33 cellular contexts compared by ENCODE assay signal in the genomic region with DNA sequence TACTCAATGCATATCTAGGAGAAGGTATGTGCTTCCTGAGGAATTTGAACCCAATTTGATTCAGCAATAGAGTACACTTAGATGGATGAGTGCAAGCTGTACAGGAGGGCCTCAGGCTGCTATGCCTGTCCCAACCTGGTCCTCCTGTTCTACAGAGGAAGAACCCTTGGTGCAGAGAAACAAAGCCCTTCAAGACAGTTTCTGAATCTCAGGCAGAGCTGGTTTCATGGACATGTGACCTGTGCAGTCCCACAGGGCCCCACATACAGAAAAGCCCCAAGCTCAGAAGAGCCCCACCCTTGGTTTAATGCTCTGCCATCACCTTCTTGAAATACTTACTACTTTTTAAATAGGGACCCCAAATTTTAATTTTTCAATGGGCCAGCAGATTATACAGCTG. TPM values are rescaled to one million over a fixed set of nuclear protein-coding genes. Genes with fewer than 3 reads are reported as not detected.
DNase-seq lines count a peak whose midpoint lies in the region; ATAC-seq, FAIRE-seq and TF ChIP-seq lines count a peak whose summit lies in the region.
"Had no signal": no experiment of that assay in that cellular context is flagged by ENCODE, and none has a peak within 500 bp of the region (broad histone marks: within the 10 kb centered on the region; RNA-seq: fewer than 3 reads in every experiment).

No MANE protein-coding gene starts in this region.

- dilution Hi-C loops in keratinocyte (cut with MboI; ENCODE audit: extremely low pct_ligation_motif_present, low sequenced_read_pairs), result no loop called here

- H3K4me2 ChIP-seq in Karpas-422 (ENCODE audit: low read depth, low read length, poor library complexity, severe bottlenecking) (peak overlapping the region; percentile 40), keratinocyte (ENCODE audit: control insufficient read depth, extremely low read depth, insufficient read depth, low read depth, low read length) (no peak overlapping the region)

- H3K4me3 ChIP-seq in Karpas-422 (ENCODE audit: low read length) (no peak overlapping the region), keratinocyte (ENCODE audit: control insufficient read depth in 2 of 3, extremely low read depth in 1 of 3, insufficient read depth in 2 of 3, low read depth in 1 of 3, low read length in 3 of 3) (no peak overlapping the region)
- no peak overlapping the region for H3K4me3 ChIP-seq in CD8-positive, alpha-beta memory T cell (ENCODE audit: low read length)
- H3K4me3 ChIP-seq: esophagus squamous epithelium, GM23248, left ventricle myocardium inferior had no signal

- H3K27ac ChIP-seq in Karpas-422 (ENCODE audit: low read length) (peak overlapping the region; percentile 97), keratinocyte (ENCODE audit: control insufficient read depth, insufficient read depth, low read length) (no peak overlapping the region)
- no peak overlapping the region for H3K27ac ChIP-seq in CD8-positive, alpha-beta memory T cell (ENCODE audit: low read depth, low read length)
- H3K27ac ChIP-seq: GM23248, left ventricle myocardium inferior, WERI-Rb-1 had no signal

- peaks cover 100% of the 10 kb centered on the region for H3K4me1 ChIP-seq in Karpas-422 (ENCODE audit: low read length)
- peaks cover 15% of the 10 kb centered on the region for H3K4me1 ChIP-seq in keratinocyte (ENCODE audit: control insufficient read depth, extremely low read depth, insufficient read depth, low read length)
- no peaks in the 10 kb centered on the region for H3K4me1 ChIP-seq in CD8-positive, alpha-beta memory T cell (ENCODE audit: insufficient read depth, low read length)

- H3K9me1 ChIP-seq in keratinocyte (ENCODE audit: control insufficient read depth, extremely low read depth, insufficient read depth, low read length), result no peaks in the 10 kb centered on the region

- H4K20me1 ChIP-seq in Karpas-422 (ENCODE audit: insufficient read depth, low read depth, low read length), result no peaks in the 10 kb centered on the region
- H4K20me1 ChIP-seq in keratinocyte (ENCODE audit: control insufficient read depth, extremely low read depth, insufficient read depth, low read length), result no peaks in the 10 kb centered on the region

- no peak for DNase-seq in stimulated activated naive CD8-positive, alpha-beta T cell treated with anti-CD3 and anti-CD28 coated beads, Interleukin-15, amount 100 ng/mL, for 72 hours
- DNase-seq in Karpas-422, result peak; percentile 74
- DNase-seq in keratinocyte (ENCODE audit: low read depth, low spot score), result no peak
- no peak for DNase-seq in NCI-H187 (lab: John Stamatoyannopoulos, UW)
- no peak for DNase-seq in OCI-M2 (lab: John Stamatoyannopoulos, UW; ENCODE audit: unreplicated experiment)
- DNase-seq in GM19240 (ENCODE audit: insufficient read length, low spot score), result no peak
- DNase-seq in CD8-positive, alpha-beta memory T cell, result no peak
- DNase-seq: activated CD4-positive, alpha-beta T cell treated with anti-CD3 and anti-CD28 coated beads, Interleukin-2, amount 10 ng/mL, durations not matched to agents 7 days and 5 days; activated naive CD4-positive, alpha-beta T cell; activated T-cell treated with anti-CD3 and anti-CD28 coated beads, Interleukin-2, amount 50 U/mL, for 48 hours; AML-193; amniotic stem cell; COR-L47; effector memory CD8-positive, alpha-beta T cell; esophagus squamous epithelium; GM23248; immature natural killer cell; left ventricle myocardium inferior; NCI-H2081 treated with DMSO at 0.1 percent for 48 hours; NCI-H774; PC-3; posterior cingulate gyrus; stimulated activated CD4-positive, alpha-beta T cell treated with anti-CD3 and anti-CD28 coated beads, Interleukin-15, amount 100 ng/mL, for 24 hours; trophoblast cell; WERI-Rb-1 had no signal

- no peak overlapping the region for H3K4me3 Mint-ChIP-seq in stimulated activated naive CD8-positive, alpha-beta T cell treated with anti-CD3 and anti-CD28 coated beads, Interleukin-15, Interleukin-2, amounts not matched to agents 100 ng/mL and 50 ng/mL, for 24 hours
- H3K4me3 Mint-ChIP-seq in stimulated activated naive CD8-positive, alpha-beta T cell treated with anti-CD3 and anti-CD28 coated beads, Interleukin-15, amount 100 ng/mL, for 72 hours, result no peak overlapping the region
- no peak overlapping the region for H3K4me3 Mint-ChIP-seq in CD8-positive, alpha-beta memory T cell
- H3K4me3 Mint-ChIP-seq: activated CD4-positive, alpha-beta T cell treated with anti-CD3 and anti-CD28 coated beads, Interleukin-2, amount 10 ng/mL, durations not matched to agents 7 days and 5 days; effector memory CD8-positive, alpha-beta T cell; immature natural killer cell; T-helper 2 cell treated with Interferon-gamma antibody and Interleukin-4, amounts not matched to agents 5 μg/mL and 100 μg/mL, for 36 hours had no signal

- H3K27ac Mint-ChIP-seq in stimulated activated naive CD8-positive, alpha-beta T cell treated with anti-CD3 and anti-CD28 coated beads, Interleukin-15, Interleukin-2, amounts not matched to agents 100 ng/mL and 50 ng/mL, for 24 hours, result peak overlapping the region; percentile 55
- H3K27ac Mint-ChIP-seq in stimulated activated naive CD8-positive, alpha-beta T cell treated with anti-CD3 and anti-CD28 coated beads, Interleukin-15, amount 100 ng/mL, for 72 hours, result no peak overlapping the region
- H3K27ac Mint-ChIP-seq in CD8-positive, alpha-beta memory T cell, result peak overlapping the region in 1 of 8 donors; percentile 36

- H3K9ac ChIP-seq in Karpas-422 (ENCODE audit: low read length) (peak overlapping the region; percentile 56), keratinocyte (ENCODE audit: control insufficient read depth, extremely low read depth, insufficient read depth, low read length) (no peak overlapping the region)
- H3K9ac ChIP-seq: GM23248 had no signal

- peaks cover 37% of the 10 kb centered on the region for H3K36me3 Mint-ChIP-seq in stimulated activated naive CD8-positive, alpha-beta T cell treated with anti-CD3 and anti-CD28 coated beads, Interleukin-15, Interleukin-2, amounts not matched to agents 100 ng/mL and 50 ng/mL, for 24 hours (ENCODE audit: low read depth)
- H3K36me3 Mint-ChIP-seq in CD8-positive, alpha-beta memory T cell, result peaks cover 1 to 5% (median 4%) of the 10 kb centered on the region in 3 donors

- H3K27me3 Mint-ChIP-seq in stimulated activated naive CD8-positive, alpha-beta T cell treated with anti-CD3 and anti-CD28 coated beads, Interleukin-15, Interleukin-2, amounts not matched to agents 100 ng/mL and 50 ng/mL, for 24 hours, result no peaks in the 10 kb centered on the region
- H3K27me3 Mint-ChIP-seq in stimulated activated naive CD8-positive, alpha-beta T cell treated with anti-CD3 and anti-CD28 coated beads, Interleukin-15, amount 100 ng/mL, for 72 hours, result no peaks in the 10 kb centered on the region
- no peaks in the 10 kb centered on the region for H3K27me3 Mint-ChIP-seq in CD8-positive, alpha-beta memory T cell
- H3K27me3 Mint-ChIP-seq: activated CD4-positive, alpha-beta T cell treated with anti-CD3 and anti-CD28 coated beads, Interleukin-2, amount 10 ng/mL, durations not matched to agents 7 days and 5 days; effector memory CD8-positive, alpha-beta T cell had no signal

- peaks cover 33% of the 10 kb centered on the region for H3K36me3 ChIP-seq in Karpas-422 (ENCODE audit: insufficient read depth, low read length)
- no peaks in the 10 kb centered on the region for H3K36me3 ChIP-seq in keratinocyte (ENCODE audit: control insufficient read depth in 2 of 2, extremely low read depth in 1 of 2, insufficient read depth in 2 of 2, low read length in 2 of 2)
- no peaks in the 10 kb centered on the region for H3K36me3 ChIP-seq in CD8-positive, alpha-beta memory T cell (ENCODE audit: insufficient read depth, low read length)
- H3K36me3 ChIP-seq: WERI-Rb-1 had no signal

- FAIRE-seq in keratinocyte (lab: Jason Lieb, UNC), result peak; percentile 69
- FAIRE-seq: A204.1, colon, frontal cortex, GM12891 had no signal

- CTCF ChIA-PET in CD8-positive, alpha-beta memory T cell (lab: Charles Lee), result interaction anchor here (0.8 kb wide), 1 partner anchor 8 kb away, joined by 3 read pairs; no protein-coding TSS in a partner anchor

- no peak overlapping the region for H2AFZ ChIP-seq in Karpas-422 (ENCODE audit: low read length)
- no peak overlapping the region for H2AFZ ChIP-seq in keratinocyte (ENCODE audit: control insufficient read depth, low read length)
- H2AFZ ChIP-seq: GM23248 had no signal

- POLR2A ChIA-PET in CD8-positive, alpha-beta memory T cell (lab: Charles Lee), result no interaction called here

- no peaks in the 10 kb centered on the region for H3K9me3 ChIP-seq in Karpas-422 (ENCODE audit: low read length)
- H3K9me3 ChIP-seq in keratinocyte (ENCODE audit: control insufficient read depth, low read depth, low read length), result no peaks in the 10 kb centered on the region
- no peaks in the 10 kb centered on the region for H3K9me3 ChIP-seq in CD8-positive, alpha-beta memory T cell (ENCODE audit: low read length)
- H3K9me3 ChIP-seq: esophagus squamous epithelium, left ventricle myocardium inferior had no signal

- peaks cover 79% of the 10 kb centered on the region for H3K79me2 ChIP-seq in Karpas-422 (ENCODE audit: low read length)
- H3K79me2 ChIP-seq in keratinocyte (ENCODE audit: control insufficient read depth, insufficient read depth, low read length), result no peaks in the 10 kb centered on the region

- no peak for ATAC-seq in stimulated activated naive CD8-positive, alpha-beta T cell treated with anti-CD3 and anti-CD28 coated beads, Interleukin-15, amount 100 ng/mL, for 72 hours
- ATAC-seq: effector memory CD8-positive, alpha-beta T cell; PC-3; Right ventricle myocardium inferior; sciatic nerve had no signal

- no peaks in the 10 kb centered on the region for H3K9me2 ChIP-seq in Karpas-422 (replicated peaks; ENCODE audit: insufficient read depth, low read length)

- no peaks in the 10 kb centered on the region for H3K9me3 Mint-ChIP-seq in stimulated activated naive CD8-positive, alpha-beta T cell treated with anti-CD3 and anti-CD28 coated beads, Interleukin-15, Interleukin-2, amounts not matched to agents 100 ng/mL and 50 ng/mL, for 24 hours
- no peaks in the 10 kb centered on the region for H3K9me3 Mint-ChIP-seq in stimulated activated naive CD8-positive, alpha-beta T cell treated with anti-CD3 and anti-CD28 coated beads, Interleukin-15, amount 100 ng/mL, for 72 hours
- H3K9me3 Mint-ChIP-seq in CD8-positive, alpha-beta memory T cell, result no peaks in the 10 kb centered on the region
- H3K9me3 Mint-ChIP-seq: activated CD4-positive, alpha-beta T cell treated with anti-CD3 and anti-CD28 coated beads, Interleukin-2, amount 10 ng/mL, durations not matched to agents 7 days and 5 days; effector memory CD8-positive, alpha-beta T cell; immature natural killer cell; T-helper 2 cell treated with Interferon-gamma antibody and Interleukin-4, amounts not matched to agents 5 μg/mL and 100 μg/mL, for 36 hours had no signal

- H3K27me3 ChIP-seq in Karpas-422 (ENCODE audit: low read length), result no peaks in the 10 kb centered on the region
- H3K27me3 ChIP-seq in keratinocyte (ENCODE audit: control insufficient read depth, extremely low read depth, insufficient read depth, low read length), result no peaks in the 10 kb centered on the region
- no peaks in the 10 kb centered on the region for H3K27me3 ChIP-seq in CD8-positive, alpha-beta memory T cell (ENCODE audit: insufficient read depth, low read length, poor library complexity, severe bottlenecking)
- H3K27me3 ChIP-seq: esophagus squamous epithelium had no signal

- no peak for TF ChIP-seq CTCF in keratinocyte (optimal IDR thresholded peaks at IDR 0.05 in 1 of 3, IDR thresholded peaks at IDR 0.05 in 1 of 3, conservative IDR thresholded peaks at IDR 0.05 in 1 of 3; ENCODE audit: extremely low read depth in 1 of 3, insufficient read depth in 2 of 3, low read length in 3 of 3)

- peaks cover 25% of the 10 kb centered on the region for H3K4me1 Mint-ChIP-seq in stimulated activated naive CD8-positive, alpha-beta T cell treated with anti-CD3 and anti-CD28 coated beads, Interleukin-15, Interleukin-2, amounts not matched to agents 100 ng/mL and 50 ng/mL, for 24 hours (ENCODE audit: low read depth)
- peaks cover 20% of the 10 kb centered on the region for H3K4me1 Mint-ChIP-seq in stimulated activated naive CD8-positive, alpha-beta T cell treated with anti-CD3 and anti-CD28 coated beads, Interleukin-15, amount 100 ng/mL, for 72 hours
- peaks cover 0 to 4% (median 3%) of the 10 kb centered on the region in 3 donors for H3K4me1 Mint-ChIP-seq in CD8-positive, alpha-beta memory T cell

RNA-seq across cellular contexts. Expression of a gene that starts 15.3 kb away (rescaled TPM):
- total RNA-seq in Karpas-422 (2014; rRNA removed; shearing (Covaris generic); ENCODE audit: low replicate concordance), result 202 and 334 TPM in 2 replicates
- 6.2 to 27.3 TPM (median 14.6 TPM) in 3 replicates for polyA plus RNA-seq in keratinocyte
- 22.8 TPM for polyA plus RNA-seq in keratinocyte (2011; ENCODE audit: low read depth)
- polyA plus RNA-seq in keratinocyte (2011; cell fraction: cytosol; rRNA removed), result 6.8 and 8.3 TPM in 2 replicates
- 10.6 and 11.1 TPM in 2 replicates for polyA plus RNA-seq in keratinocyte (2011; cell fraction: nucleus; rRNA removed)
- 8.2 and 18.3 TPM in 2 replicates for polyA plus RNA-seq in keratinocyte (2012; ENCODE audit: low replicate concordance)
- 42.3 to 72.2 TPM (median 54.6 TPM) in 3 replicates for polyA minus RNA-seq in keratinocyte
- polyA minus RNA-seq in keratinocyte (2011; cell fraction: cytosol; rRNA and poly(A)+ RNA removed), result 27.4 TPM
- 32.2 and 47.0 TPM in 2 replicates for polyA minus RNA-seq in keratinocyte (2011; cell fraction: nucleus; rRNA and poly(A)+ RNA removed)
- 100 to 1,000 TPM; 142 to 147 TPM for total RNA-seq in CD8-positive, alpha-beta memory T cell
- 185 TPM for polyA plus RNA-seq in CD8-positive, alpha-beta memory T cell
